Comparison of ENCODE assay signal across 15 cellular contexts in genomic region chr17:73697872-73698271, GRCh38. TPM values are rescaled to one million over a fixed set of nuclear protein-coding genes. Genes with fewer than 3 reads are reported as not detected.
DNase-seq lines count a peak whose midpoint lies in the region; ATAC-seq, FAIRE-seq and TF ChIP-seq lines count a peak whose summit lies in the region.
"Had no signal": no experiment of that assay in that cellular context is flagged by ENCODE, and none has a peak within 500 bp of the region (broad histone marks: within the 10 kb centered on the region; RNA-seq: fewer than 3 reads in every experiment).

No MANE protein-coding gene starts in this region.

- no peak overlapping the region for H2BK120ac ChIP-seq in trophoblast cell (ENCODE audit: insufficient read depth, low read length, poor library complexity)

- H3K36me3 ChIP-seq in SK-N-SH (replicated peaks in 1 of 2; ENCODE audit: control insufficient read depth in 1 of 2, insufficient read depth in 2 of 2, low read length in 1 of 2) (no peaks in the 10 kb centered on the region), bronchial epithelial cell (ENCODE audit: control insufficient read depth, insufficient read depth, low read length) (no peaks in the 10 kb centered on the region), trophoblast cell (ENCODE audit: control insufficient read depth in 1 of 2, insufficient read depth in 2 of 2, low read length in 2 of 2) (no peaks in the 10 kb centered on the region)
- H3K36me3 ChIP-seq: thyroid gland had no signal

- no peak overlapping the region for H3K27ac Mint-ChIP-seq in stimulated activated naive CD8-positive, alpha-beta T cell treated with anti-CD3 and anti-CD28 coated beads, Interleukin-15, amount 100 ng/mL, for 72 hours
- H3K27ac Mint-ChIP-seq: activated CD4-positive, alpha-beta T cell treated with anti-CD3 and anti-CD28 coated beads for 36 hours; activated naive CD4-positive, alpha-beta T cell treated with anti-CD3 and anti-CD28 coated beads for 36 hours; naive thymus-derived CD4-positive, alpha-beta T cell had no signal

- no peak overlapping the region for H3K23ac ChIP-seq in trophoblast cell (ENCODE audit: low read length)

- ATAC-seq in SK-N-SH treated with all-trans-retinoic acid at 6 μM for 48 hours: no peak
- no peak for ATAC-seq in stimulated activated naive CD8-positive, alpha-beta T cell treated with anti-CD3 and anti-CD28 coated beads, Interleukin-15, amount 100 ng/mL, for 72 hours
- ATAC-seq: activated CD4-positive, alpha-beta T cell treated with anti-CD3 and anti-CD28 coated beads for 36 hours; naive thymus-derived CD4-positive, alpha-beta T cell had no signal

- no peaks in the 10 kb centered on the region for H4K20me1 ChIP-seq in SK-N-SH (ENCODE audit: insufficient read depth)

- peaks cover 5 to 12% of the 10 kb centered on the region in 2 donors for H3K9me3 Mint-ChIP-seq in stimulated activated naive CD8-positive, alpha-beta T cell treated with anti-CD3 and anti-CD28 coated beads, Interleukin-15, amount 100 ng/mL, for 72 hours
- H3K9me3 Mint-ChIP-seq: activated naive CD4-positive, alpha-beta T cell treated with anti-CD3 and anti-CD28 coated beads for 36 hours had no signal

- H3K79me2 ChIP-seq in SK-N-SH (ENCODE audit: insufficient read depth): no peaks in the 10 kb centered on the region
- no peaks in the 10 kb centered on the region for H3K79me2 ChIP-seq in trophoblast cell (ENCODE audit: control insufficient read depth, insufficient read depth, low read length, poor library complexity)

- no peak overlapping the region for H4K91ac ChIP-seq in trophoblast cell (ENCODE audit: low read depth, low read length)

- H3K14ac ChIP-seq in trophoblast cell (ENCODE audit: low read length): no peak overlapping the region

- H3K4me3 Mint-ChIP-seq in stimulated activated naive CD8-positive, alpha-beta T cell treated with anti-CD3 and anti-CD28 coated beads, Interleukin-15, amount 100 ng/mL, for 72 hours: no peak overlapping the region
- H3K4me3 Mint-ChIP-seq: activated CD4-positive, alpha-beta T cell treated with anti-CD3 and anti-CD28 coated beads for 36 hours; activated naive CD4-positive, alpha-beta T cell treated with anti-CD3 and anti-CD28 coated beads for 36 hours; naive thymus-derived CD4-positive, alpha-beta T cell had no signal

- no peaks in the 10 kb centered on the region for H3K4me1 Mint-ChIP-seq in stimulated activated naive CD8-positive, alpha-beta T cell treated with anti-CD3 and anti-CD28 coated beads, Interleukin-15, amount 100 ng/mL, for 72 hours
- H3K4me1 Mint-ChIP-seq: activated CD4-positive, alpha-beta T cell treated with anti-CD3 and anti-CD28 coated beads for 36 hours had no signal

- no peak overlapping the region for H2BK12ac ChIP-seq in trophoblast cell (ENCODE audit: low read length)

- 31% methylated on average over 5 of the region's 5 CpGs for WGBS in SK-N-SH (ENCODE audit: low lambda C conversion rate)
- WGBS in trophoblast cell (ENCODE audit: extremely low coverage, insufficient coverage, insufficient read length): no CpG with 5 or more reads among the region's 5 CpGs

- no peak for TF ChIP-seq EP300 in SK-N-SH (IDR thresholded peaks at IDR 0.05; ENCODE audit: borderline replicate concordance in 1 of 2, low read depth in 1 of 2, low read length in 1 of 2)

- DNase-seq in SK-N-SH (no peak), NCI-H2081 (lab: John Stamatoyannopoulos, UW) (peak; percentile 63 to 79), bronchial epithelial cell (ENCODE audit: low read depth) (no peak), trophoblast cell (peak in 1 of 2 donors; percentile 18), GM12892 (ENCODE audit: insufficient read length) (no peak), NCI-H1694 (lab: John Stamatoyannopoulos, UW) (no peak)
- DNase-seq in stimulated activated naive CD8-positive, alpha-beta T cell treated with anti-CD3 and anti-CD28 coated beads, Interleukin-15, amount 100 ng/mL, for 72 hours: no peak
- DNase-seq: activated CD4-positive, alpha-beta T cell treated with anti-CD3 and anti-CD28 coated beads for 36 hours; activated naive CD4-positive, alpha-beta T cell treated with anti-CD3 and anti-CD28 coated beads for 36 hours; caudate nucleus; DND-41; naive thymus-derived CD4-positive, alpha-beta T cell; NCI-H1694 treated with DMSO at 0.1 percent for 48 hours; thyroid gland had no signal

- POLR2A ChIA-PET in SK-N-SH (lab: Yijun Ruan, JAX): no interaction called here

- H3K27me3 Mint-ChIP-seq in stimulated activated naive CD8-positive, alpha-beta T cell treated with anti-CD3 and anti-CD28 coated beads, Interleukin-15, amount 100 ng/mL, for 72 hours: no peaks in the 10 kb centered on the region
- H3K27me3 Mint-ChIP-seq: activated CD4-positive, alpha-beta T cell treated with anti-CD3 and anti-CD28 coated beads for 36 hours had no signal

- no peaks in the 10 kb centered on the region for H3K9me3 ChIP-seq in SK-N-SH
- H3K9me3 ChIP-seq in trophoblast cell (ENCODE audit: insufficient read depth, low read depth, low read length): no peaks in the 10 kb centered on the region
- H3K9me3 ChIP-seq: thyroid gland had no signal

- H2AK5ac ChIP-seq in trophoblast cell (ENCODE audit: low read length): no peak overlapping the region

- H3K27me3 ChIP-seq in SK-N-SH (ENCODE audit: insufficient read depth) (no peaks in the 10 kb centered on the region), bronchial epithelial cell (ENCODE audit: control insufficient read depth, insufficient read depth, low read length) (no peaks in the 10 kb centered on the region), trophoblast cell (ENCODE audit: insufficient read depth, low read length) (no peaks in the 10 kb centered on the region)
- H3K27me3 ChIP-seq: thyroid gland had no signal

- H4K12ac ChIP-seq in trophoblast cell (ENCODE audit: low read depth, low read length): no peak overlapping the region

- no peak overlapping the region for H2BK5ac ChIP-seq in trophoblast cell (ENCODE audit: low read depth, low read length, poor library complexity)

- H3F3A ChIP-seq in SK-N-SH (replicated peaks; ENCODE audit: insufficient read depth): peaks cover 7% of the 10 kb centered on the region

- no peak overlapping the region for H3K4me3 ChIP-seq in SK-N-SH (ENCODE audit: low read depth in 2 of 2, low read length in 1 of 2)
- H3K4me3 ChIP-seq in bronchial epithelial cell (ENCODE audit: low read depth, low read length): no peak overlapping the region
- H3K4me3 ChIP-seq in trophoblast cell (ENCODE audit: low read depth, low read length): no peak overlapping the region
- H3K4me3 ChIP-seq: thyroid gland had no signal

- no peak overlapping the region for H3K4ac ChIP-seq in trophoblast cell (ENCODE audit: low read depth, low read length)

- H3K4me2 ChIP-seq in SK-N-SH (no peak overlapping the region), trophoblast cell (ENCODE audit: low read length) (no peak overlapping the region)

- no peak overlapping the region for H3K27ac ChIP-seq in SK-N-SH (ENCODE audit: low read depth in 2 of 2, low read length in 1 of 2)
- no peak overlapping the region for H3K27ac ChIP-seq in trophoblast cell (ENCODE audit: low read depth, low read length)
- H3K27ac ChIP-seq: thyroid gland had no signal

- FAIRE-seq in bronchial epithelial cell (lab: Jason Lieb, UNC): peak; percentile 23
- FAIRE-seq in GM12892 (lab: Jason Lieb, UNC): no peak

- H3K79me1 ChIP-seq in trophoblast cell (ENCODE audit: low read length): no peaks in the 10 kb centered on the region

- H3K18ac ChIP-seq in trophoblast cell (ENCODE audit: low read length): no peak overlapping the region

- H2AFZ ChIP-seq in SK-N-SH (ENCODE audit: low read depth) (no peak overlapping the region), trophoblast cell (ENCODE audit: insufficient read depth, low read length, poor library complexity) (no peak overlapping the region)

- no peak for TF ChIP-seq POLR2A in GM12892 (IDR thresholded peaks at IDR 0.05; ENCODE audit: low read depth, low read length)

- 0 out of 2 replicates have a peak, but pooled peaks have one; percentile 2 for TF ChIP-seq RAD21 in SK-N-SH (IDR thresholded peaks at IDR 0.05; ENCODE audit: low read length)

- H3K9ac ChIP-seq in SK-N-SH (no peak overlapping the region), trophoblast cell (ENCODE audit: low read length) (peak overlapping the region; percentile 59)

- no peak overlapping the region for H4K8ac ChIP-seq in trophoblast cell (ENCODE audit: low read depth, low read length)

- TF ChIP-seq CTCF in SK-N-SH (IDR thresholded peaks at IDR 0.05): no peak
- peak; percentile 44 for TF ChIP-seq CTCF in bronchial epithelial cell (IDR thresholded peaks at IDR 0.05; ENCODE audit: insufficient read depth, low read length, severe bottlenecking)

- no peaks in the 10 kb centered on the region for H3K9me2 ChIP-seq in SK-N-SH

- H3K4me1 ChIP-seq in SK-N-SH (ENCODE audit: control insufficient read depth in 1 of 2, insufficient read depth in 2 of 2, low read depth in 1 of 2, low read length in 1 of 2): peaks cover 0 to under 1% of the 10 kb centered on the region in 2 experiments; a peak in 1 of 4 replicates
- no peaks in the 10 kb centered on the region for H3K4me1 ChIP-seq in trophoblast cell (ENCODE audit: control insufficient read depth in 1 of 2, insufficient read depth in 2 of 2, low read length in 2 of 2)
- H3K4me1 ChIP-seq: thyroid gland had no signal

- CTCF ChIA-PET in SK-N-SH (lab: Yijun Ruan, JAX): interaction anchor here (0.7 to 1.7 kb wide), 3 partner anchors 12 to 268 kb away, joined by 3 to 13 read pairs (median 3); no protein-coding TSS in a partner anchor

TF ChIP-seq in SK-N-SH treated with all-trans-retinoic acid at 6 μM for 48 hours, 23 proteins besides CTCF, POLR2A, EP300 and RAD21:
- TF ChIP-seq ZNF565 (CRISPR knock-in tag; conservative IDR thresholded peaks at IDR 0.05; ENCODE audit: low read depth): no peak
- no peak for TF ChIP-seq TOX (CRISPR knock-in tag; IDR thresholded peaks at IDR 0.05; ENCODE audit: borderline replicate concordance)
- TF ChIP-seq ESRRG (CRISPR knock-in tag; IDR thresholded peaks at IDR 0.05): no peak
- TF ChIP-seq OSR1 (CRISPR knock-in tag; IDR thresholded peaks at IDR 0.05): no peak
- no peak for TF ChIP-seq SNAI2 (CRISPR knock-in tag; IDR thresholded peaks at IDR 0.05)
- no peak for TF ChIP-seq BACH2 (CRISPR knock-in tag; IDR thresholded peaks at IDR 0.05; ENCODE audit: borderline replicate concordance)
- no peak for TF ChIP-seq ISL1 (CRISPR knock-in tag; IDR thresholded peaks at IDR 0.05)
- no peak for TF ChIP-seq TCF4 (CRISPR knock-in tag; IDR thresholded peaks at IDR 0.05; ENCODE audit: borderline replicate concordance)
- no peak for TF ChIP-seq ZFP30 (CRISPR knock-in tag; IDR thresholded peaks at IDR 0.05)
- TF ChIP-seq CSDC2 (CRISPR knock-in tag; IDR thresholded peaks at IDR 0.05): no peak
- TF ChIP-seq RARB (CRISPR knock-in tag; IDR thresholded peaks at IDR 0.05): no peak
- TF ChIP-seq ZNF8 (CRISPR knock-in tag; IDR thresholded peaks at IDR 0.05): no peak
- no peak for TF ChIP-seq ARNTL (CRISPR knock-in tag; IDR thresholded peaks at IDR 0.05; ENCODE audit: borderline replicate concordance, low read depth)

RNA-seq across cellular contexts. Expression of gene SDK2, which starts 53.6 kb away (rescaled TPM):
- 0.02 TPM in 2 replicates for polyA plus RNA-seq in SK-N-SH (2012; rRNA removed)
- polyA plus RNA-seq in SK-N-SH (2012; cell fraction: cytosol; rRNA removed): 0.01 and 0.04 TPM in 2 replicates
- 0.02 and 0.04 TPM in 2 replicates for polyA plus RNA-seq in SK-N-SH (2012; cell fraction: nucleus; rRNA removed)
- 2.1 and 5.5 TPM in 2 replicates for total RNA-seq in bronchial epithelial cell
- 11.1 and 12.0 TPM in 2 replicates for polyA plus RNA-seq in trophoblast cell (2013)
- polyA plus RNA-seq in GM12892 (2012; ENCODE audit: missing spikeins): not detected

Comparison
In these comparisons a context has a peak if more than half of its experiments do, and no peak if none do; other contexts are left out.
1. DNase-seq: peak in NCI-H2081 (2 of 2); none in SK-N-SH (single experiment), bronchial epithelial cell (single experiment), GM12892 (single experiment), NCI-H1694 (single experiment) and stimulated activated naive CD8-positive, alpha-beta T cell treated with anti-CD3 and anti-CD28 coated beads, Interleukin-15, amount 100 ng/mL, for 72 hours (0 of 2).